8 cellular contexts compared by ENCODE assay signal in the genomic region with DNA sequence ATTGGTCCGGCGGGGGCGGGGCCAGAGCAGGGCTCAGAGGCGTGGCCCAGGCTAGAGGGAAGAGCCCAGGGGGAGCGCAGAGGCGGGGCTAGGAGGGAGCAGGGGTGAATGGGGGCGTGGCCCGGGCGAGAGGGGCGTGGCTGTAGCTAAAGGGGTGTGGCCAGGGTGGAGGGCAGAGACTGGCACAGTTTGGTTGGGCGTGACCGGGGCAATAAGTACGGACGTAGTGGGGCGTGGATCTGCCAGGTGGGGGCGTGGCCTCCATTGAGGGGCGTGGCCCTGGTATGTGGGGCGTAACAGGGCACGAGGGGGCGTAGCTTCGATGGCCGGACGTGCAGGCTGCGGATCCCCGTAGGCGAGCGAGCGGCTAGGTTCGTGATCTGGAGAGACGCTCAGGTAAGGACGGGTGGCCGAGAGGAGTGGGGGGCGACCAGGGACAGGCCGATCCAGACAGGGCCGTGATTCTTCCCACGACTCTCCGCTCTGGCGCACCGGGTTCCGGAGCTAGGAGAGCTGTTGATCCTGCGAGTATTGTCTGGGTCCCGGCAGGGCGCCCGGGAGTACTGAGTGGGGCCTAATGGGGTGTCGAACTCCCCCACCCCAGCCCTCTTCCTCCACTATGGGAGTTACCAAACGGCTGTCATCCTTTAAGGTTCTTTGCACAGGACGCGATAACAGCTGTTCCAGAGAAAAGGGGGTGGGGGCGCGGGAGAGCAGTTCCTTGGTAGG. TPM values are rescaled to one million over a fixed set of nuclear protein-coding genes. Genes with fewer than 3 reads are reported as not detected.
DNase-seq lines count a peak whose midpoint lies in the region; ATAC-seq and TF ChIP-seq lines count a peak whose summit lies in the region.

A gene with protein sequence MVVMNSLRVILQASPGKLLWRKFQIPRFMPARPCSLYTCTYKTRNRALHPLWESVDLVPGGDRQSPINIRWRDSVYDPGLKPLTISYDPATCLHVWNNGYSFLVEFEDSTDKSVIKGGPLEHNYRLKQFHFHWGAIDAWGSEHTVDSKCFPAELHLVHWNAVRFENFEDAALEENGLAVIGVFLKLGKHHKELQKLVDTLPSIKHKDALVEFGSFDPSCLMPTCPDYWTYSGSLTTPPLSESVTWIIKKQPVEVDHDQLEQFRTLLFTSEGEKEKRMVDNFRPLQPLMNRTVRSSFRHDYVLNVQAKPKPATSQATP (plus strand): TSS at position 314 of the 729 bp plus-strand sequence. CDS start 11,754 bp downstream, outside the sequence.

- H3K9ac ChIP-seq in HUES6 (ENCODE audit: low read length), result peak within 1 kb of the TSS; percentile 51

- H3K9me3 Mint-ChIP-seq in type B pancreatic cell, result no peaks in the 10 kb centered on the region

- ATAC-seq in GM21447 (IDR thresholded peaks at IDR 0.05; ENCODE audit: unreplicated experiment) (peak; percentile 95), SK-N-SH treated with all-trans-retinoic acid at 6 μM for 48 hours (peak; percentile 97)

- H3K27ac Mint-ChIP-seq in type B pancreatic cell, result peak within 1 kb of the TSS; percentile 84

- H3K9me3 ChIP-seq in HUES6 (ENCODE audit: control insufficient read depth, insufficient read depth, low read depth, low read length) (no peaks in the 10 kb centered on the region), cardiac muscle cell (ENCODE audit: low read depth) (no peaks in the 10 kb centered on the region)

- no peaks in the 10 kb centered on the region for H3K36me3 ChIP-seq in HUES6 (ENCODE audit: control insufficient read depth, insufficient read depth, low read length)
- no peaks in the 10 kb centered on the region for H3K36me3 ChIP-seq in cardiac muscle cell

- DNase-seq in CMK (ENCODE audit: low read depth) (peak; percentile 56), cardiac muscle cell (ENCODE audit: low read depth in 1 of 2, low spot score in 1 of 2) (peak; percentile 92 to 97), posterior vena cava (ENCODE audit: low spot score) (peak; percentile 98), type B pancreatic cell (ENCODE audit: extremely low spot score, unreplicated experiment) (peak; percentile 99)
- DNase-seq in activated naive CD8-positive, alpha-beta T cell treated with anti-CD3 and anti-CD28 coated beads, Interleukin-2, amount 50 U/mL, for 16 hours (ENCODE audit: low read depth, low spot score), result peak; percentile 85

- H3K36me3 Mint-ChIP-seq in type B pancreatic cell, result peaks cover 3% of the 10 kb centered on the region

- peak within 1 kb of the TSS; percentile 96 for H3K4me3 Mint-ChIP-seq in type B pancreatic cell

- intact Hi-C loops in posterior vena cava (cut with DNase I), result no loop called here

- H3K27me3 Mint-ChIP-seq in type B pancreatic cell, result no peaks in the 10 kb centered on the region

- H3K27me3 ChIP-seq in HUES6 (ENCODE audit: control insufficient read depth, insufficient read depth, low read length) (peaks cover 29% of the 10 kb centered on the region), cardiac muscle cell (no peaks in the 10 kb centered on the region)

- peaks cover 23% of the 10 kb centered on the region for H3K4me1 Mint-ChIP-seq in type B pancreatic cell (ENCODE audit: unreplicated experiment)

- no peak within 1 kb of the TSS for H3K27ac ChIP-seq in HUES6 (ENCODE audit: low read depth, low read length)
- peak within 1 kb of the TSS; percentile 13 for H3K27ac ChIP-seq in cardiac muscle cell

- peak within 1 kb of the TSS; percentile 77 for H3K4me3 ChIP-seq in HUES6 (ENCODE audit: low read depth, low read length)
- H3K4me3 ChIP-seq in cardiac muscle cell, result peak within 1 kb of the TSS; percentile 64

- H3K4me1 ChIP-seq in HUES6 (ENCODE audit: control insufficient read depth, insufficient read depth, low read length) (peaks cover 17% of the 10 kb centered on the region), cardiac muscle cell (ENCODE audit: low read depth) (peaks cover 11% of the 10 kb centered on the region)

- TF ChIP-seq CTCF in cardiac muscle cell (IDR thresholded peaks at IDR 0.05; ENCODE audit: low read depth, low read length), result no peak
- no peak for TF ChIP-seq CTCF in type B pancreatic cell (conservative IDR thresholded peaks at IDR 0.05)

TF ChIP-seq in SK-N-SH treated with all-trans-retinoic acid at 6 μM for 48 hours, 23 proteins besides CTCF, POLR2A, EP300 and RAD21:
- TF ChIP-seq TOX (CRISPR knock-in tag; IDR thresholded peaks at IDR 0.05; ENCODE audit: borderline replicate concordance) (no peak), ZFP3 (CRISPR knock-in tag; IDR thresholded peaks at IDR 0.05) (no peak), ZC3H10 (CRISPR knock-in tag; IDR thresholded peaks at IDR 0.05) (no peak), ZNF70 (CRISPR knock-in tag; IDR thresholded peaks at IDR 0.05) (no peak)

RNA-seq across cellular contexts. Expression of the gene that starts here (rescaled TPM):
- total RNA-seq in cardiac muscle cell (5.6 and 9.9 TPM in 2 replicates), posterior vena cava (10 to 100 TPM; 16.9 to 23.1 TPM), type B pancreatic cell (ENCODE audit: low replicate concordance) (16.7 and 25.1 TPM in 2 replicates)
- 7.1 and 10.4 TPM in 2 replicates for polyA plus RNA-seq in cardiac muscle cell
